ENCODE assay signal across 21 cellular contexts in the genomic region with DNA sequence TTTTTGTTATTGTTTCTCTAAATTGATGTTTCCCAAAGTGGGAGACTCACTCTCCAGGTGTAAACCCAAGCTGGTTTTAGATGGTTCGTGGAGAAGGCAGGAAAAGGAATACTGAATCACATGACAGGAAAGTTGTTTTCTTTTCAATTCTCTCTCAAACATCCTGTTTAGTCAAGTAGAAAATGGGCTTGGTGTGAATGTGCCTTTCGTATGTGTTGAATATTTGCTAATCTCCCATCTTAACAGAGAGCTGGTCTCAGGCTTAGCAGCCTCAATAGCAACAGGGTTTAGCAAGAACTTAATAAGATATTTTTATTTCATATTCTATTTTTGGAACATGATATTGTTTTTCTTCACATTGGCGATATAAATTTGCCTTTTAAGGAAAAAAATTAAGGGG.
DNase-seq lines count a peak whose midpoint lies in the region; ATAC-seq and TF ChIP-seq lines count a peak whose summit lies in the region.
"Had no signal": no experiment of that assay in that cellular context is flagged by ENCODE, and none has a peak within 500 bp of the region (broad histone marks: within the 10 kb centered on the region; RNA-seq: fewer than 3 reads in every experiment).

No MANE protein-coding gene starts in this region.

- no peak for TF ChIP-seq CTCF in esophagus squamous epithelium (IDR thresholded peaks at IDR 0.05)
- TF ChIP-seq CTCF in spleen (IDR thresholded peaks at IDR 0.05 in 8 of 11, conservative IDR thresholded peaks at IDR 0.05 in 3 of 11) = no peak

- no peak overlapping the region for H3K4me3 Mint-ChIP-seq in activated T-cell treated with anti-CD3 and anti-CD28 coated beads, Interleukin-2, amount 50 U/mL, for 72 hours
- no peak overlapping the region for H3K4me3 Mint-ChIP-seq in activated T-helper 1 cell treated with anti-CD3 and anti-CD28 coated beads, Interleukin-12 subunit alpha, Interleukin-12 subunit beta, Interleukin-2, Interleukin-4 antibody, amounts not matched to agents 30 ng/mL and 10 ng/mL and 1 ng/mL, durations not matched to agents 14 hours and 24 hours and 36 hours
- H3K4me3 Mint-ChIP-seq: endodermal cell; IgD-negative memory B cell; T-helper 1 cell treated with Interleukin-12 subunit alpha and Interleukin-12 subunit beta and Interleukin-4 antibody, amounts not matched to agents 30 μg/mL and 1 μg/mL, for 36 hours had no signal

- no peak for DNase-seq in activated T-cell treated with anti-CD3 and anti-CD28 coated beads, Interleukin-2, amount 50 U/mL, for 72 hours
- DNase-seq in activated T-cell treated with anti-CD3 and anti-CD28 coated beads, Interleukin-2, amount 50 U/mL, for 48 hours = no peak
- DNase-seq in activated T-helper 1 cell treated with anti-CD3 and anti-CD28 coated beads, Interleukin-12 subunit alpha, Interleukin-12 subunit beta, Interleukin-2, Interleukin-4 antibody, amounts not matched to agents 30 ng/mL and 10 ng/mL and 1 ng/mL, durations not matched to agents 14 hours and 24 hours and 36 hours (ENCODE audit: low spot score) = no peak
- DNase-seq in AML-193 (lab: John Stamatoyannopoulos, UW) = no peak
- no peak for DNase-seq in left ventricle myocardium superior
- DNase-seq in esophagus squamous epithelium (lab: John Stamatoyannopoulos, UW) = no peak
- no peak for DNase-seq in spleen
- DNase-seq: activated naive CD4-positive, alpha-beta T cell treated with anti-CD3 and anti-CD28 coated beads, Interleukin-2, amount 50 U/mL, for 16 hours; DMS79 treated with DMSO at 0.1 percent for 48 hours; endodermal cell; hippocampal formation; kidney glomerular epithelial cell; MV-4-11; NCI-H187 treated with DMSO at 0.1 percent for 48 hours; NCI-H446 treated with DMSO at 0.1 percent for 48 hours; right lobe of liver; SHP77 treated with DMSO at 0.1 percent for 48 hours had no signal

- H3K27me3 ChIP-seq in esophagus squamous epithelium (no peaks in the 10 kb centered on the region), spleen (replicated peaks in 1 of 7) (no peaks in the 10 kb centered on the region)
- H3K27me3 ChIP-seq: right lobe of liver had no signal

- peaks cover 23% of the 10 kb centered on the region for H3K4me1 Mint-ChIP-seq in activated T-cell treated with anti-CD3 and anti-CD28 coated beads, Interleukin-2, amount 50 U/mL, for 72 hours (ENCODE audit: low read depth)
- peaks cover 30% of the 10 kb centered on the region for H3K4me1 Mint-ChIP-seq in activated T-helper 1 cell treated with anti-CD3 and anti-CD28 coated beads, Interleukin-12 subunit alpha, Interleukin-12 subunit beta, Interleukin-2, Interleukin-4 antibody, amounts not matched to agents 30 ng/mL and 10 ng/mL and 1 ng/mL, durations not matched to agents 14 hours and 24 hours and 36 hours (ENCODE audit: low read depth)

- WGBS in esophagus squamous epithelium, 2 donors = 38 to 39% methylated on average over 3 of the region's 3 CpGs
- WGBS in spleen, 5 donors = 58 to 70% (median 60%) methylated on average over 3 of the region's 3 CpGs

- TF ChIP-seq POLR2A in esophagus squamous epithelium (IDR thresholded peaks at IDR 0.05) (no peak), spleen (IDR thresholded peaks at IDR 0.05) (no peak)

- H3K27ac Mint-ChIP-seq in activated T-cell treated with anti-CD3 and anti-CD28 coated beads, Interleukin-2, amount 50 U/mL, for 72 hours = peak overlapping the region; percentile 14
- peak overlapping the region; percentile 9 for H3K27ac Mint-ChIP-seq in activated T-helper 1 cell treated with anti-CD3 and anti-CD28 coated beads, Interleukin-12 subunit alpha, Interleukin-12 subunit beta, Interleukin-2, Interleukin-4 antibody, amounts not matched to agents 30 ng/mL and 10 ng/mL and 1 ng/mL, durations not matched to agents 14 hours and 24 hours and 36 hours
- H3K27ac Mint-ChIP-seq: endodermal cell had no signal

- no peaks in the 10 kb centered on the region for H3K27me3 Mint-ChIP-seq in activated T-cell treated with anti-CD3 and anti-CD28 coated beads, Interleukin-2, amount 50 U/mL, for 72 hours (ENCODE audit: low read depth)
- no peaks in the 10 kb centered on the region for H3K27me3 Mint-ChIP-seq in activated T-helper 1 cell treated with anti-CD3 and anti-CD28 coated beads, Interleukin-12 subunit alpha, Interleukin-12 subunit beta, Interleukin-2, Interleukin-4 antibody, amounts not matched to agents 30 ng/mL and 10 ng/mL and 1 ng/mL, durations not matched to agents 14 hours and 24 hours and 36 hours (ENCODE audit: insufficient read depth)
- H3K27me3 Mint-ChIP-seq: IgD-negative memory B cell had no signal

- H3K4me3 ChIP-seq in esophagus squamous epithelium (no peak overlapping the region), spleen (no peak overlapping the region)
- H3K4me3 ChIP-seq: HAP-1, right lobe of liver had no signal

- no peaks in the 10 kb centered on the region for H3K4me1 ChIP-seq in esophagus squamous epithelium
- H3K4me1 ChIP-seq in spleen = peaks cover 0 to 3% (median 0%) of the 10 kb centered on the region in 6 donors
- H3K4me1 ChIP-seq: HAP-1, right lobe of liver had no signal

- H3K36me3 ChIP-seq in esophagus squamous epithelium (no peaks in the 10 kb centered on the region), spleen (peaks cover 0 to 34% (median 10%) of the 10 kb centered on the region in 6 donors)
- H3K36me3 ChIP-seq: HAP-1, right lobe of liver had no signal

- intact Hi-C loops in activated T-helper 1 cell treated with anti-CD3 and anti-CD28 coated beads, Interleukin-12 subunit alpha, Interleukin-12 subunit beta, Interleukin-2, Interleukin-4 antibody, amounts not matched to agents 30 ng/mL and 10 ng/mL and 1 ng/mL, durations not matched to agents 14 hours and 24 hours and 36 hours (cut with micrococcal nuclease) = no loop called here
- intact Hi-C loops in left ventricle myocardium superior (cut with micrococcal nuclease) = no loop called here
- intact Hi-C loops in esophagus squamous epithelium (cut with DNase I) = no loop called here
- intact Hi-C loops in spleen (cut with DNase I; ENCODE audit: low total_unique reads) = no loop called here

- H3K9me3 ChIP-seq in esophagus squamous epithelium (no peaks in the 10 kb centered on the region), spleen (no peaks in the 10 kb centered on the region)
- H3K9me3 ChIP-seq: HAP-1, right lobe of liver had no signal

- no peak for ATAC-seq in activated T-cell treated with anti-CD3 and anti-CD28 coated beads, Interleukin-2, amount 50 U/mL, for 72 hours (replicated peaks in 1 of 2)
- peak; percentile 62 for ATAC-seq in HG02623 (IDR thresholded peaks at IDR 0.05; ENCODE audit: unreplicated experiment)
- ATAC-seq in left ventricle myocardium superior = no peak
- ATAC-seq: right lobe of liver had no signal

- H3K27ac ChIP-seq in esophagus squamous epithelium (no peak overlapping the region), spleen (no peak overlapping the region)
- H3K27ac ChIP-seq: right lobe of liver had no signal

- peaks cover 2 to 13% of the 10 kb centered on the region in 2 donors for H3K36me3 Mint-ChIP-seq in activated T-cell treated with anti-CD3 and anti-CD28 coated beads, Interleukin-2, amount 50 U/mL, for 72 hours (ENCODE audit: insufficient read depth in 2 of 2)
- H3K36me3 Mint-ChIP-seq in activated T-helper 1 cell treated with anti-CD3 and anti-CD28 coated beads, Interleukin-12 subunit alpha, Interleukin-12 subunit beta, Interleukin-2, Interleukin-4 antibody, amounts not matched to agents 30 ng/mL and 10 ng/mL and 1 ng/mL, durations not matched to agents 14 hours and 24 hours and 36 hours (ENCODE audit: low read depth) = peaks cover 15% of the 10 kb centered on the region

- peaks cover 2% of the 10 kb centered on the region in 2 donors for H3K9me3 Mint-ChIP-seq in activated T-cell treated with anti-CD3 and anti-CD28 coated beads, Interleukin-2, amount 50 U/mL, for 72 hours
- H3K9me3 Mint-ChIP-seq in activated T-helper 1 cell treated with anti-CD3 and anti-CD28 coated beads, Interleukin-12 subunit alpha, Interleukin-12 subunit beta, Interleukin-2, Interleukin-4 antibody, amounts not matched to agents 30 ng/mL and 10 ng/mL and 1 ng/mL, durations not matched to agents 14 hours and 24 hours and 36 hours = peaks cover 2% of the 10 kb centered on the region
- H3K9me3 Mint-ChIP-seq: endodermal cell, IgD-negative memory B cell had no signal
